8 cellular contexts compared by ENCODE assay signal in the genomic region with DNA sequence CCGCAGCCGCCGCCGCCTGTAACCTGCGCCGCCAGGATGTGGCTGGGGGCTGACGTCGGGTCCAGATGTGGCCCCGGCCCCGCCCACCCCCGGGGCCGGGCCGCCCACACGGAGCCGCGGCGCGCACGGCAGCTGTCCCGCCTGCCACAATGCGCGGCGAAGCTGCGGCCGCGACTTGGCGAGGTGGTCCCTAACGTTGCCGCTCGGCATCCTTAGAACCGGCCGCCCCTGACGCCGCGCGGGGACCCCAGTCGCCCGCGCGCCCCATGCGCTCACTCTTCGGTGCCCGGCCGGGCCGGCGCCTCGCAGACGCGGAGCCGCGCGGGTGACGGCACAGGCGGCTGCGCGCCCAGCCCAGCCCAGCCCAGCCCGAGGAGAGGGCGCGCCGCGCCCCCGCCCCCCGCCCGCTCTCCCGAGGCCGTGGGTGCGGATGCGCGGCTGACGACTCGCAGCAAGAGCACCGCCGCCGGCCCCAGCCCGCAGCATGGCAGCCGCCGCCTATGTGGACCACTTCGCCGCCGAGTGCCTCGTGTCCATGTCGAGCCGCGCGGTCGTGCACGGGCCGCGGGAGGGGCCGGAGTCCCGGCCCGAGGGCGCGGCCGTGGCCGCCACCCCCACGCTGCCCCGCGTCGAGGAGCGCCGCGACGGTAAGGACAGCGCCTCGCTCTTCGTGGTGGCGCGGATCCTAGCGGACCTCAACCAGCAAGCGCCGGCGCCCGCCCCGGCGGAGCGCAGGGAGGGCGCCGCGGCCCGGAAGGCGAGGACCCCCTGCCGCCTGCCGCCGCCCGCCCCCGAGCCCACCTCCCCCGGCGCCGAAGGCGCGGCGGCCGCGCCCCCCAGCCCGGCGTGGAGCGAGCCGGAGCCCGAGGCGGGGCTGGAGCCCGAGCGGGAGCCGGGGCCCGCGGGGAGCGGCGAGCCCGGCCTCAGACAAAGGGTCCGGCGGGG. TPM values are rescaled to one million over a fixed set of nuclear protein-coding genes. Genes with fewer than 3 reads are reported as not detected.
DNase-seq lines count a peak whose midpoint lies in the region; ATAC-seq and TF ChIP-seq lines count a peak whose summit lies in the region.

A gene (plus strand): TSS at position 107 of the 945 bp plus-strand sequence. CDS start 378 bp downstream, at position 485.

- intact Hi-C loops in lower leg skin (cut with DNase I; ENCODE audit: low total_unique reads): loop anchor here (5.0 kb wide), 2 partner anchors 40 to 110 kb away; no protein-coding TSS in a partner anchor

- H3K9me3 ChIP-seq in BE2C: no peaks in the 10 kb centered on the region

- peaks cover 20% of the 10 kb centered on the region for H3K4me1 ChIP-seq in BE2C

- peaks cover 6% of the 10 kb centered on the region for H3K36me3 ChIP-seq in BE2C

- WGBS in lower leg skin, 2 donors: 0% methylated on average over 2 to 9 of the region's 151 CpGs

- TF ChIP-seq CTCF in BE2C (IDR thresholded peaks at IDR 0.05; ENCODE audit: low read depth, low read length): no peak
- no peak for TF ChIP-seq CTCF in VCaP (conservative IDR thresholded peaks at IDR 0.05)
- TF ChIP-seq CTCF in coronary artery (IDR thresholded peaks at IDR 0.05): no peak
- no peak for TF ChIP-seq CTCF in lower leg skin (IDR thresholded peaks at IDR 0.05)

- H3K27ac ChIP-seq in VCaP (peak within 1 kb of the TSS; percentile 96), coronary artery (peak within 1 kb of the TSS; percentile 97 to 99)

- peak; percentile 18 for ATAC-seq in GM19372 (IDR thresholded peaks at IDR 0.05; ENCODE audit: low read depth, unreplicated experiment)
- peak; percentile 44 for ATAC-seq in HG03457 (IDR thresholded peaks at IDR 0.05; ENCODE audit: unreplicated experiment)

- H3K4me3 ChIP-seq in BE2C (ENCODE audit: low read depth, low read length) (peak within 1 kb of the TSS; percentile 73), coronary artery (peak within 1 kb of the TSS; percentile 92), lower leg skin (ENCODE audit: low read depth, poor library complexity, severe bottlenecking) (peak within 1 kb of the TSS; percentile 68)

- peak; percentile 76 for DNase-seq in BE2C
- DNase-seq in coronary artery (ENCODE audit: low spot score): peak; percentile 86
- DNase-seq in lower leg skin (ENCODE audit: low spot score in 2 of 2): peak in 1 of 2 donors; percentile 93
- peak; percentile 42 to 63 (median 49) for DNase-seq in stimulated activated CD4-positive, alpha-beta T cell treated with anti-CD3 and anti-CD28 coated beads, TNF-alpha, amount 100 ng/mL, for 1 hour (ENCODE audit: low read depth in 3 of 3, low spot score in 1 of 3)
- no peak for DNase-seq in epidermal melanocyte (ENCODE audit: insufficient read length, low spot score)

- peak in 1 of 2 donors; percentile 53 for TF ChIP-seq POLR2A in lower leg skin (IDR thresholded peaks at IDR 0.05)

- H3K27me3 ChIP-seq in BE2C: no peaks in the 10 kb centered on the region

RNA-seq across cellular contexts. Expression of the gene that starts here (rescaled TPM):
- 88.9 TPM for polyA plus RNA-seq in BE2C (2012; ENCODE audit: insufficient read depth, insufficient read length, low read depth)
- total RNA-seq in lower leg skin: 100 to 1,000 TPM in 2 of 4 donors, 10 to 100 TPM in 2; 50.8 to 151 (median 98.7) TPM
